In genomic region chr6:128491643-128492206, GRCh38 we compare ENCODE assay signal across 8 cellular contexts. TPM values are rescaled to one million over a fixed set of nuclear protein-coding genes. Genes with fewer than 3 reads are reported as not detected.
DNase-seq lines count a peak whose midpoint lies in the region; TF ChIP-seq lines count a peak whose summit lies in the region.

No MANE protein-coding gene starts in this region.

- TF ChIP-seq POLR2A in NB4 (IDR thresholded peaks at IDR 0.05; ENCODE audit: extremely low read depth, insufficient read length) (no peak), adrenal gland (IDR thresholded peaks at IDR 0.05) (no peak)

- peaks cover 44% of the 10 kb centered on the region for H3K4me1 ChIP-seq in mucosa of stomach (ENCODE audit: control insufficient read depth, insufficient read depth, low read length)
- H3K4me1 ChIP-seq in adrenal gland (replicated peaks in 1 of 2): no peaks in the 10 kb centered on the region

- DNase-seq in NCI-H2107 treated with DMSO at 0.1 percent for 48 hours (lab: John Stamatoyannopoulos, UW; ENCODE audit: unreplicated experiment) (peak; percentile 71), NCI-H2107 (lab: John Stamatoyannopoulos, UW) (no peak), NB4 (ENCODE audit: low read depth) (peak; percentile 27), coronary artery (ENCODE audit: low spot score) (no peak), NCI-H146 treated with DMSO at 0.1 percent for 48 hours (lab: John Stamatoyannopoulos, UW; ENCODE audit: unreplicated experiment) (no peak), NCI-H1930 (lab: John Stamatoyannopoulos, UW) (no peak), adrenal gland (no peak)

- 45 to 54% (median 50%) methylated on average over 8 of the region's 8 CpGs for WGBS in adrenal gland, 4 donors

- H3K4me3 ChIP-seq in NB4 (ENCODE audit: low read depth, low read length) (no peak overlapping the region), coronary artery (peak overlapping the region; percentile 65), mucosa of stomach (ENCODE audit: low read length) (no peak overlapping the region), adrenal gland (peak overlapping the region in 1 of 4 donors; percentile 42)

- H3K27ac ChIP-seq in coronary artery (peak overlapping the region in 1 of 2 donors; percentile 50), adrenal gland (peak overlapping the region in 2 of 5 donors; percentile 29 to 75)

- peak overlapping the region; percentile 58 for H3K9ac ChIP-seq in mucosa of stomach (ENCODE audit: low read length)

- TF ChIP-seq CTCF in NB4 (IDR thresholded peaks at IDR 0.05; ENCODE audit: low read depth, low read length) (no peak), coronary artery (IDR thresholded peaks at IDR 0.05) (no peak), adrenal gland (IDR thresholded peaks at IDR 0.05) (no peak)

- intact Hi-C loops in adrenal gland (cut with DNase I): no loop called here

- H3K36me3 ChIP-seq in mucosa of stomach (ENCODE audit: control insufficient read depth, insufficient read depth, low read length): no peaks in the 10 kb centered on the region
- H3K36me3 ChIP-seq in adrenal gland (replicated peaks in 1 of 2): no peaks in the 10 kb centered on the region

- no peaks in the 10 kb centered on the region for H3K9me3 ChIP-seq in mucosa of stomach (ENCODE audit: control insufficient read depth, low read length)
- H3K9me3 ChIP-seq in adrenal gland (replicated peaks in 1 of 3): no peaks in the 10 kb centered on the region

- no peaks in the 10 kb centered on the region for H3K27me3 ChIP-seq in mucosa of stomach (ENCODE audit: control insufficient read depth, insufficient read depth, low read length)
- H3K27me3 ChIP-seq in adrenal gland: no peaks in the 10 kb centered on the region

RNA-seq across cellular contexts. Expression of gene PTPRK, which starts 28.7 kb away (rescaled TPM):
- total RNA-seq in adrenal gland: 10 to 100 TPM; 10.2 to 22.4 (median 16.0) TPM
- polyA plus RNA-seq in adrenal gland: 1 to 10 TPM; 3.2 to 8.0 (median 3.4) TPM

Comparison
In these comparisons a context has a peak if more than half of its experiments do, and no peak if none do; other contexts are left out.
1. DNase-seq: peak in NCI-H2107 treated with DMSO at 0.1 percent for 48 hours (single experiment) and NB4 (single experiment); none in NCI-H2107 (single experiment), coronary artery (single experiment), NCI-H146 treated with DMSO at 0.1 percent for 48 hours (single experiment), NCI-H1930 (0 of 2) and adrenal gland (0 of 7).